ENCODE assay signal across 1 cellular context in genomic region chr12:54292083-54292930, GRCh38.
TF ChIP-seq lines count a peak whose summit lies in the region.

No MANE protein-coding gene starts in this region.

TF ChIP-seq in K562, 482 proteins besides CTCF, POLR2A, EP300 and RAD21 (continued from another document and continues in another):
- TF ChIP-seq POLR2B (IDR thresholded peaks at IDR 0.05; ENCODE audit: low read depth, partially characterized antibody) (peak; percentile 13), PHF8 (IDR thresholded peaks at IDR 0.05; ENCODE audit: borderline replicate concordance, low read length) (peak; percentile 26; the same call in 1 of the 2 replicates), FOXK1 (CRISPR knock-in tag; IDR thresholded peaks at IDR 0.05; ENCODE audit: borderline replicate concordance) (0 out of 2 replicates have a peak, but pooled peaks have one; percentile 16), ZNF830 (CRISPR knock-in tag; IDR thresholded peaks at IDR 0.05) (no peak), ARID2 (IDR thresholded peaks at IDR 0.05) (no peak), MLLT1 (IDR thresholded peaks at IDR 0.05) (no peak; a peak in 2 of 4 replicates), IRF9 (tag; IDR thresholded peaks at IDR 0.05) (no peak), SRSF3 (IDR thresholded peaks at IDR 0.05; ENCODE audit: insufficient read depth, low read length) (no peak), FOXJ2 (tag; IDR thresholded peaks at IDR 0.05) (no peak), POLR2AphosphoS5 (IDR thresholded peaks at IDR 0.05; ENCODE audit: control insufficient read depth, insufficient read depth, low read depth, low read length) (no peak), RBM34 (IDR thresholded peaks at IDR 0.05; ENCODE audit: borderline replicate concordance, insufficient read depth, low read length) (no peak), ZBTB17 (CRISPR knock-in tag; IDR thresholded peaks at IDR 0.05) (no peak), MAZ (CRISPR knock-in tag; conservative IDR thresholded peaks at IDR 0.05 in 1 of 2, IDR thresholded peaks at IDR 0.05 in 1 of 2) (peak in 1 of 2 experiments; percentile 57; a peak in 2 of 4 replicates), JUND (IDR thresholded peaks at IDR 0.05; ENCODE audit: borderline replicate concordance, low read depth, low read length) (0 out of 2 replicates have a peak, but pooled peaks have one; percentile 4), JUND (tag; IDR thresholded peaks at IDR 0.05; ENCODE audit: borderline replicate concordance, low read depth, low read length) (no peak), ARID4B (CRISPR knock-in tag; IDR thresholded peaks at IDR 0.05) (0 out of 2 replicates have a peak, but pooled peaks have one; percentile 31), TCF3 (CRISPR knock-in tag; IDR thresholded peaks at IDR 0.05) (peak; percentile 17; the same call in 1 of the 2 replicates), KAT7 (CRISPR knock-in tag; IDR thresholded peaks at IDR 0.05; ENCODE audit: borderline replicate concordance) (peak; percentile 93; the same call in 1 of the 2 replicates), KDM2B (CRISPR knock-in tag; IDR thresholded peaks at IDR 0.05) (peak; percentile 14; the same call in 1 of the 2 replicates), USF1 (CRISPR knock-in tag; IDR thresholded peaks at IDR 0.05) (peak; percentile 60; the same call in 1 of the 2 replicates), UBTF (IDR thresholded peaks at IDR 0.05; ENCODE audit: borderline replicate concordance in 1 of 2, low read depth in 2 of 2, low read length in 2 of 2) (no peak), YY1 (IDR thresholded peaks at IDR 0.05; ENCODE audit: borderline replicate concordance in 1 of 3, control insufficient read depth in 1 of 3, extremely low read depth in 1 of 3, insufficient read depth in 3 of 3, insufficient read length in 1 of 3, insufficient replicate concordance in 2 of 3, low read depth in 1 of 3, low read length in 2 of 3) (peak in 2 of 3 experiments; percentile 30 to 57), PPARD (CRISPR knock-in tag; IDR thresholded peaks at IDR 0.05) (no peak), GMEB1 (CRISPR knock-in tag; IDR thresholded peaks at IDR 0.05) (no peak), ZBED1 (IDR thresholded peaks at IDR 0.05) (0 out of 2 replicates have a peak, but pooled peaks have one; percentile 42), DACH1 (IDR thresholded peaks at IDR 0.05; ENCODE audit: partially characterized antibody) (peak; percentile 27), CHD7 (IDR thresholded peaks at IDR 0.05; ENCODE audit: low read depth, low read length) (peak; percentile 48), ZNF232 (CRISPR knock-in tag; IDR thresholded peaks at IDR 0.05) (no peak), MCM7 (IDR thresholded peaks at IDR 0.05) (no peak), TAF9B (IDR thresholded peaks at IDR 0.05; ENCODE audit: partially characterized antibody) (no peak), PURB (CRISPR knock-in tag; IDR thresholded peaks at IDR 0.05; ENCODE audit: low read depth) (no peak)
